10 cellular contexts compared by ENCODE assay signal in genomic region chr21:44710756-44711326, GRCh38. TPM values are rescaled to one million over a fixed set of nuclear protein-coding genes. Genes with fewer than 3 reads are reported as not detected.
A peak's percentile ranks its signal among the peaks of the same experiment; 100 is the strongest.
DNase-seq lines count a peak whose midpoint lies in the region; ATAC-seq and TF ChIP-seq lines count a peak whose summit lies in the region.
"Had no signal": no experiment of that assay in that cellular context is flagged by ENCODE, and none has a peak within 500 bp of the region (broad histone marks: within the 10 kb centered on the region; RNA-seq: fewer than 3 reads in every experiment).

No MANE protein-coding gene starts in this region.

- no peaks in the 10 kb centered on the region for H3K36me3 ChIP-seq in hepatocyte (replicated peaks; ENCODE audit: insufficient read depth, low read depth)
- no peaks in the 10 kb centered on the region for H3K36me3 ChIP-seq in suprapubic skin

- H3K4me1 ChIP-seq in hepatocyte (ENCODE audit: insufficient read depth) (peaks cover 24% of the 10 kb centered on the region), suprapubic skin (peaks cover 39% of the 10 kb centered on the region)

- no peak overlapping the region for H3K27ac ChIP-seq in hepatocyte
- peak overlapping the region; percentile 42 for H3K27ac ChIP-seq in suprapubic skin

- ATAC-seq in Right ventricle myocardium inferior (no peak), Right ventricle myocardium superior (ENCODE audit: poor library complexity) (no peak), HG02588 (IDR thresholded peaks at IDR 0.05; ENCODE audit: unreplicated experiment) (no peak)
- ATAC-seq: GM12878 had no signal

- peak; percentile 56 for DNase-seq in Right ventricle myocardium inferior (ENCODE audit: missing footprints)
- DNase-seq in Right ventricle myocardium superior: no peak
- peak; percentile 46 for DNase-seq in NCI-H526 treated with DMSO at 0.1 percent for 48 hours (lab: John Stamatoyannopoulos, UW)
- peak; percentile 62 for DNase-seq in hepatocyte (ENCODE audit: low spot score)
- peak in 1 of 2 donors; percentile 56 for DNase-seq in suprapubic skin (ENCODE audit: low spot score in 2 of 2)
- no peak for DNase-seq in NOMO-1 (lab: John Stamatoyannopoulos, UW; ENCODE audit: unreplicated experiment in 2 of 2)
- DNase-seq in NCI-H2227 treated with DMSO at 0.1 percent for 48 hours (lab: John Stamatoyannopoulos, UW): no peak

- H3K27me3 ChIP-seq in hepatocyte (peaks cover 100% of the 10 kb centered on the region), suprapubic skin (peaks cover 87% of the 10 kb centered on the region)

- no peak overlapping the region for H2AFZ ChIP-seq in hepatocyte

- peak overlapping the region; percentile 67 for H3K4me2 ChIP-seq in hepatocyte

- no peaks in the 10 kb centered on the region for H4K20me1 ChIP-seq in hepatocyte (ENCODE audit: insufficient read depth, poor library complexity, severe bottlenecking)

- H3K4me3 ChIP-seq in hepatocyte (no peak overlapping the region), suprapubic skin (peak overlapping the region; percentile 12)
- H3K4me3 ChIP-seq: GM12878 had no signal

- 3% methylated on average over 20 of the region's 20 CpGs for WGBS in hepatocyte (ENCODE audit: low lambda C conversion rate, missing lambda C conversion rate)
- WGBS in suprapubic skin: 3% methylated on average over 14 of the region's 20 CpGs

- TF ChIP-seq CTCF in hepatocyte (IDR thresholded peaks at IDR 0.05; ENCODE audit: poor library complexity) (no peak), suprapubic skin (IDR thresholded peaks at IDR 0.05) (no peak)

- H3K9me2 ChIP-seq in hepatocyte (replicated peaks; ENCODE audit: insufficient read depth): no peaks in the 10 kb centered on the region

- no peak for TF ChIP-seq EP300 in suprapubic skin (IDR thresholded peaks at IDR 0.05)

- TF ChIP-seq POLR2A in suprapubic skin (IDR thresholded peaks at IDR 0.05): no peak

- intact Hi-C loops in Right ventricle myocardium inferior (cut with DNase I) (no loop called here), Right ventricle myocardium superior (cut with DNase I) (no loop called here)

- no peaks in the 10 kb centered on the region for H3K79me2 ChIP-seq in hepatocyte

- H3K9me3 ChIP-seq in hepatocyte (ENCODE audit: low read depth) (no peaks in the 10 kb centered on the region), suprapubic skin (no peaks in the 10 kb centered on the region)

RNA-seq across cellular contexts. Expression of gene TSPEAR, which starts 0.5 kb away (rescaled TPM):
- total RNA-seq in Right ventricle myocardium inferior: 0.65 TPM
- total RNA-seq in Right ventricle myocardium superior: 0.51 TPM
- 0.16 TPM in 1 of 2 replicates, not detected in the other for total RNA-seq in hepatocyte
- 0.35 and 0.66 TPM in 2 replicates for polyA plus RNA-seq in hepatocyte
- total RNA-seq in suprapubic skin: under 1 TPM in 3 of 4 donors, not detected in 1; 0.21 to 0.59 (median 0.32) TPM
- total RNA-seq: GM12878, kidney epithelial cell had no signal
- polyA plus RNA-seq: GM12878 had no signal

RNA-seq across cellular contexts. Expression of gene KRTAP10-12, which starts 13.9 kb away (rescaled TPM):
- not detected for total RNA-seq in Right ventricle myocardium inferior
- not detected for total RNA-seq in Right ventricle myocardium superior
- not detected in 2 replicates for total RNA-seq in hepatocyte
- not detected in 2 replicates for polyA plus RNA-seq in hepatocyte
- 1 to 10 TPM in 2 of 4 donors, not detected in 2; 1.3 to 2.9 TPM for total RNA-seq in suprapubic skin
- total RNA-seq: GM12878, kidney epithelial cell had no signal
- polyA plus RNA-seq: GM12878 had no signal

RNA-seq across cellular contexts. Expression of gene KRTAP12-1, which starts 28.9 kb away (rescaled TPM):
- total RNA-seq in Right ventricle myocardium inferior (not detected), Right ventricle myocardium superior (not detected), hepatocyte (not detected in 2 replicates), suprapubic skin (10 to 100 TPM in 1 of 4 donors, 1 to 10 TPM in 1, not detected in 2; 6.0 to 32.1 TPM)
- polyA plus RNA-seq in hepatocyte: not detected in 2 replicates
- total RNA-seq: GM12878, kidney epithelial cell had no signal
- polyA plus RNA-seq: GM12878 had no signal

RNA-seq across cellular contexts. Expression of gene KRTAP12-2, which starts 44.1 kb away (rescaled TPM):
- total RNA-seq in Right ventricle myocardium inferior: not detected
- total RNA-seq in Right ventricle myocardium superior: not detected
- not detected in 2 replicates for total RNA-seq in hepatocyte
- not detected in 2 replicates for polyA plus RNA-seq in hepatocyte
- total RNA-seq in suprapubic skin: 10 to 100 TPM in 1 of 4 donors, 1 to 10 TPM in 2, not detected in 1; 5.6 to 29.3 (median 8.2) TPM
- total RNA-seq: GM12878, kidney epithelial cell had no signal
- polyA plus RNA-seq: GM12878 had no signal

RNA-seq across cellular contexts. Expression of gene KRTAP12-3, which starts 53.1 kb away (rescaled TPM):
- total RNA-seq in Right ventricle myocardium inferior (not detected), Right ventricle myocardium superior (not detected), hepatocyte (not detected in 2 replicates), suprapubic skin (10 to 100 TPM in 1 of 4 donors, 1 to 10 TPM in 1, not detected in 2; 3.2 to 11.5 TPM)
- polyA plus RNA-seq in hepatocyte: not detected in 2 replicates
- total RNA-seq: GM12878, kidney epithelial cell had no signal
- polyA plus RNA-seq: GM12878 had no signal

Comparison
In these comparisons a context has a peak if more than half of its experiments do, and no peak if none do; other contexts are left out.
1. DNase-seq: peak in Right ventricle myocardium inferior (single experiment), NCI-H526 treated with DMSO at 0.1 percent for 48 hours (single experiment) and hepatocyte (single experiment); none in Right ventricle myocardium superior (single experiment), NOMO-1 (0 of 2) and NCI-H2227 treated with DMSO at 0.1 percent for 48 hours (single experiment).